ENCODE assay signal across 19 cellular contexts in the genomic region with DNA sequence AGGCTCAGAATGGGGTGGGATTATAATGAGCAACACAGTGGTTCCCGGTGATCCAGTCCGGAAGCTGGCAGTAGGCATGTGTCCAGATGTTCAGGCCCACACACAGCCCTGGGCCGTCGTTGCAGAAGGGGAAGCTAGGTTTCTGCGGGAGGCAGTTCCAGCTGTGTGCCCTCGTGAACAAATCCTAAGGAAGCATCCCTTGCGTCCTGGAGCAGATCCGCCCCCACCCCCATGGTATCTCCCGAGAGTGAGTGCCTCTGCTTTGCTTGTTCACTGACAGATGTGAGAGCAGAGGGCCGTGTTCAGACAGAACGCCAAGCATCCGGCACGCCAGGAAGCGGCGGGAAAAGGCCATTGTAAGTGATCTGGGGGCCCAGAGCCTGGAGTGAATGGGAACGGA.
A peak's percentile ranks its signal among the peaks of the same experiment; 100 is the strongest.
DNase-seq lines count a peak whose midpoint lies in the region; ATAC-seq and TF ChIP-seq lines count a peak whose summit lies in the region.
"Had no signal": no experiment of that assay in that cellular context is flagged by ENCODE, and none has a peak within 500 bp of the region (broad histone marks: within the 10 kb centered on the region; RNA-seq: fewer than 3 reads in every experiment).

No MANE protein-coding gene starts in this region.

- TF ChIP-seq CTCF in omental fat pad (IDR thresholded peaks at IDR 0.05): no peak

- no peaks in the 10 kb centered on the region for H3K27me3 ChIP-seq in skeletal muscle satellite cell (ENCODE audit: control insufficient read depth, insufficient read depth, low read length)
- no peaks in the 10 kb centered on the region for H3K27me3 ChIP-seq in naive thymus-derived CD4-positive, alpha-beta T cell (ENCODE audit: control insufficient read depth in 2 of 2, insufficient read depth in 2 of 2, low read length in 2 of 2)

- no peaks in the 10 kb centered on the region for H3K27me3 Mint-ChIP-seq in activated T-cell treated with anti-CD3 and anti-CD28 coated beads, Interleukin-2, amount 50 U/mL, for 24 hours
- no peaks in the 10 kb centered on the region for H3K27me3 Mint-ChIP-seq in naive thymus-derived CD4-positive, alpha-beta T cell
- H3K27me3 Mint-ChIP-seq: CD4-positive, alpha-beta memory T cell had no signal

- H3K36me3 Mint-ChIP-seq in activated T-cell treated with anti-CD3 and anti-CD28 coated beads, Interleukin-2, amount 50 U/mL, for 24 hours (ENCODE audit: low read depth): peaks cover 83% of the 10 kb centered on the region
- peaks cover 2 to 28% (median 8%) of the 10 kb centered on the region in 5 donors for H3K36me3 Mint-ChIP-seq in naive thymus-derived CD4-positive, alpha-beta T cell

- POLR2A ChIA-PET in naive thymus-derived CD4-positive, alpha-beta T cell (lab: Charles Lee): no interaction called here

- in situ Hi-C loops in KBM-7 (cut with MboI; ENCODE audit: low pct_unique_long_range_greater_than_20kb, low sequenced_read_pairs): loop anchor here (10.0 kb wide), 2 partner anchors 145 to 205 kb away; no protein-coding TSS in a partner anchor

- no peaks in the 10 kb centered on the region for H3K9me3 Mint-ChIP-seq in activated T-cell treated with anti-CD3 and anti-CD28 coated beads, Interleukin-2, amount 50 U/mL, for 24 hours
- H3K9me3 Mint-ChIP-seq in naive thymus-derived CD4-positive, alpha-beta T cell: no peaks in the 10 kb centered on the region
- H3K9me3 Mint-ChIP-seq: activated T-helper 1 cell treated with anti-CD3 and anti-CD28 coated beads, Interleukin-12 subunit alpha, Interleukin-12 subunit beta, Interleukin-2, Interleukin-4 antibody, amounts not matched to agents 30 ng/mL and 10 ng/mL and 1 ng/mL, durations not matched to agents 14 hours and 24 hours and 36 hours; CD4-positive, alpha-beta memory T cell; HFFc6 had no signal

- peaks cover 17% of the 10 kb centered on the region for H3K4me1 ChIP-seq in skeletal muscle satellite cell (ENCODE audit: control insufficient read depth, insufficient read depth, low read length)
- H3K4me1 ChIP-seq in naive thymus-derived CD4-positive, alpha-beta T cell (ENCODE audit: control insufficient read depth in 2 of 2, insufficient read depth in 2 of 2, low read length in 2 of 2): no peaks in the 10 kb centered on the region
- H3K4me1 ChIP-seq: parathyroid adenoma had no signal

- no peaks in the 10 kb centered on the region for H3K9me3 ChIP-seq in skeletal muscle satellite cell (replicated peaks; ENCODE audit: low read length)
- H3K9me3 ChIP-seq in naive thymus-derived CD4-positive, alpha-beta T cell (ENCODE audit: control insufficient read depth in 2 of 3, low read length in 3 of 3): no peaks in the 10 kb centered on the region

- H3K4me2 ChIP-seq in skeletal muscle satellite cell (ENCODE audit: low read length): peak overlapping the region; percentile 9

- H3K4me1 Mint-ChIP-seq in activated T-cell treated with anti-CD3 and anti-CD28 coated beads, Interleukin-2, amount 50 U/mL, for 24 hours (ENCODE audit: low read depth): no peaks in the 10 kb centered on the region
- no peaks in the 10 kb centered on the region for H3K4me1 Mint-ChIP-seq in naive thymus-derived CD4-positive, alpha-beta T cell
- H3K4me1 Mint-ChIP-seq: CD4-positive, alpha-beta memory T cell had no signal

- CTCF ChIA-PET in naive thymus-derived CD4-positive, alpha-beta T cell (lab: Charles Lee): interaction anchor here (2.0 kb wide), 1 partner anchor 151 kb away, joined by 11 read pairs; no protein-coding TSS in a partner anchor

- no peak overlapping the region for H3K4me3 ChIP-seq in skeletal muscle satellite cell (ENCODE audit: low read length)
- H3K4me3 ChIP-seq in naive thymus-derived CD4-positive, alpha-beta T cell (ENCODE audit: low read length): no peak overlapping the region

- no peaks in the 10 kb centered on the region for H3K36me3 ChIP-seq in skeletal muscle satellite cell (ENCODE audit: insufficient read depth, low read length)
- H3K36me3 ChIP-seq in naive thymus-derived CD4-positive, alpha-beta T cell (ENCODE audit: control insufficient read depth in 2 of 3, insufficient read depth in 3 of 3, low read length in 3 of 3): peaks cover 0 to 16% (median 0%) of the 10 kb centered on the region in 3 experiments
- H3K36me3 ChIP-seq: WERI-Rb-1 had no signal

- no peak overlapping the region for H3K9ac ChIP-seq in skeletal muscle satellite cell (ENCODE audit: low read depth, low read length)
- H3K9ac ChIP-seq: parathyroid adenoma had no signal

- no peak for ATAC-seq in naive thymus-derived CD4-positive, alpha-beta T cell
- ATAC-seq in omental fat pad (ENCODE audit: low FRiP score): no peak
- ATAC-seq: activated CD8-positive, alpha-beta T cell treated with anti-CD3 and anti-CD28 coated beads, Interleukin-2, amount 10 ng/mL, durations not matched to agents 7 days and 5 days had no signal

- no peak overlapping the region for H3K4me3 Mint-ChIP-seq in activated T-cell treated with anti-CD3 and anti-CD28 coated beads, Interleukin-2, amount 50 U/mL, for 24 hours
- no peak overlapping the region for H3K4me3 Mint-ChIP-seq in naive thymus-derived CD4-positive, alpha-beta T cell
- H3K4me3 Mint-ChIP-seq: activated CD8-positive, alpha-beta T cell treated with anti-CD3 and anti-CD28 coated beads, Interleukin-2, amount 10 ng/mL, durations not matched to agents 7 days and 5 days; activated T-helper 1 cell treated with anti-CD3 and anti-CD28 coated beads, Interleukin-12 subunit alpha, Interleukin-12 subunit beta, Interleukin-2, Interleukin-4 antibody, amounts not matched to agents 30 ng/mL and 10 ng/mL and 1 ng/mL, durations not matched to agents 14 hours and 24 hours and 36 hours; CD4-positive, alpha-beta memory T cell; HFFc6 had no signal

- intact Hi-C loops in naive thymus-derived CD4-positive, alpha-beta T cell (cut with micrococcal nuclease): no loop called here

- peak overlapping the region; percentile 31 for H3K27ac Mint-ChIP-seq in activated T-cell treated with anti-CD3 and anti-CD28 coated beads, Interleukin-2, amount 50 U/mL, for 24 hours
- no peak overlapping the region for H3K27ac Mint-ChIP-seq in naive thymus-derived CD4-positive, alpha-beta T cell
- H3K27ac Mint-ChIP-seq: activated CD8-positive, alpha-beta T cell treated with anti-CD3 and anti-CD28 coated beads, Interleukin-2, amount 10 ng/mL, durations not matched to agents 7 days and 5 days; activated T-helper 1 cell treated with anti-CD3 and anti-CD28 coated beads, Interleukin-12 subunit alpha, Interleukin-12 subunit beta, Interleukin-2, Interleukin-4 antibody, amounts not matched to agents 30 ng/mL and 10 ng/mL and 1 ng/mL, durations not matched to agents 14 hours and 24 hours and 36 hours; HFFc6 had no signal

- H3K27ac ChIP-seq in naive thymus-derived CD4-positive, alpha-beta T cell (ENCODE audit: low read depth, low read length): no peak overlapping the region
- H3K27ac ChIP-seq: parathyroid adenoma, WERI-Rb-1 had no signal

- DNase-seq in activated T-cell treated with anti-CD3 and anti-CD28 coated beads, Interleukin-2, amount 50 U/mL, for 24 hours: no peak
- no peak for DNase-seq in activated T-cell treated with anti-CD3 and anti-CD28 coated beads, Interleukin-2, amount 50 U/mL, for 48 hours
- peak; percentile 53 for DNase-seq in dermis blood vessel endothelial cell
- peak; percentile 64 for DNase-seq in left kidney (ENCODE audit: low read depth, low spot score)
- DNase-seq in naive thymus-derived CD4-positive, alpha-beta T cell: no peak
- DNase-seq in KBM-7: no peak
- DNase-seq in omental fat pad (ENCODE audit: low spot score): no peak
- DNase-seq: activated CD8-positive, alpha-beta T cell treated with anti-CD3 and anti-CD28 coated beads, Interleukin-2, amount 10 ng/mL, durations not matched to agents 7 days and 5 days; CD4-positive, alpha-beta memory T cell; cerebellar nuclear complex; DMS79 treated with DMSO at 0.1 percent for 48 hours; MV-4-11; stimulated activated naive CD4-positive, alpha-beta T cell; T-helper 1 cell; WERI-Rb-1 had no signal

Comparison
In these comparisons a context has a peak if more than half of its experiments do, and no peak if none do; other contexts are left out.
1. DNase-seq: peak in dermis blood vessel endothelial cell (single experiment) and left kidney (single experiment); none in activated T-cell treated with anti-CD3 and anti-CD28 coated beads, Interleukin-2, amount 50 U/mL, for 24 hours (single experiment), activated T-cell treated with anti-CD3 and anti-CD28 coated beads, Interleukin-2, amount 50 U/mL, for 48 hours (0 of 2), naive thymus-derived CD4-positive, alpha-beta T cell (0 of 9), KBM-7 (single experiment) and omental fat pad (single experiment).